ENCODE assay signal across 9 cellular contexts in genomic region chr6:52087498-52087999, GRCh38. TPM values are rescaled to one million over a fixed set of nuclear protein-coding genes. Genes with fewer than 3 reads are reported as not detected.
DNase-seq lines count a peak whose midpoint lies in the region; ATAC-seq and TF ChIP-seq lines count a peak whose summit lies in the region.
"Had no signal": no experiment of that assay in that cellular context is flagged by ENCODE, and none has a peak within 500 bp of the region (broad histone marks: within the 10 kb centered on the region; RNA-seq: fewer than 3 reads in every experiment).

Gene PKHD1 (minus strand): TSS chr6:52087613. CDS start chr6:52084933, 2,680 bp downstream.

- POLR2A ChIA-PET in PC-3 (lab: Charles Lee; ENCODE audit: unreplicated experiment), result no interaction called here

- no peaks in the 10 kb centered on the region for H3F3A ChIP-seq in PC-3 (ENCODE audit: low read length, unreplicated experiment)

- H3K27me3 Mint-ChIP-seq in activated naive CD8-positive, alpha-beta T cell treated with anti-CD3 and anti-CD28 coated beads, Interleukin-2, amount 50 U/mL, for 24 hours, result peaks cover 9% of the 10 kb centered on the region
- H3K27me3 Mint-ChIP-seq in activated naive CD8-positive, alpha-beta T cell treated with anti-CD3 and anti-CD28 coated beads for 36 hours, result peaks cover 16% of the 10 kb centered on the region

- peak within 1 kb of the TSS; percentile 38 for H3K27ac ChIP-seq in PC-3 (ENCODE audit: low read length)
- H3K27ac ChIP-seq in upper lobe of left lung, result no peak within 1 kb of the TSS

- 45% methylated on average over 7 of the region's 7 CpGs for WGBS in upper lobe of left lung, 2 donors

- H3K27me3 ChIP-seq in PC-3 (ENCODE audit: low read length), result no peaks in the 10 kb centered on the region
- no peaks in the 10 kb centered on the region for H3K27me3 ChIP-seq in upper lobe of left lung

- no peak within 1 kb of the TSS for H3K27ac Mint-ChIP-seq in activated naive CD8-positive, alpha-beta T cell treated with anti-CD3 and anti-CD28 coated beads, Interleukin-2, amount 50 U/mL, for 24 hours
- H3K27ac Mint-ChIP-seq in activated naive CD8-positive, alpha-beta T cell treated with anti-CD3 and anti-CD28 coated beads for 36 hours, result no peak within 1 kb of the TSS
- H3K27ac Mint-ChIP-seq: activated T-cell treated with anti-CD3 and anti-CD28 coated beads, Interleukin-2, amount 50 U/mL, for 72 hours had no signal

- peak within 1 kb of the TSS; percentile 78 for H3K4me2 ChIP-seq in PC-3 (ENCODE audit: low read length)

- H3K9me2 ChIP-seq in PC-3 (replicated peaks; ENCODE audit: low read length), result no peaks in the 10 kb centered on the region

- no peak for TF ChIP-seq EP300 in upper lobe of left lung (IDR thresholded peaks at IDR 0.05)

- no TSS peak for BruUV-seq in PC-3 (replicated peaks; lab: Mats Ljungman, UMichigan)

- H3K4me3 ChIP-seq in PC-3 (ENCODE audit: low read length) (peak within 1 kb of the TSS; percentile 56), upper lobe of left lung (peak within 1 kb of the TSS in 1 of 4 donors; percentile 4)

- no peaks in the 10 kb centered on the region for H3K36me3 ChIP-seq in PC-3 (ENCODE audit: low read depth, low read length)
- no peaks in the 10 kb centered on the region for H3K36me3 ChIP-seq in upper lobe of left lung

- no peaks in the 10 kb centered on the region for H3K9me3 Mint-ChIP-seq in activated naive CD8-positive, alpha-beta T cell treated with anti-CD3 and anti-CD28 coated beads, Interleukin-2, amount 50 U/mL, for 24 hours
- peaks cover 2% of the 10 kb centered on the region for H3K9me3 Mint-ChIP-seq in activated naive CD8-positive, alpha-beta T cell treated with anti-CD3 and anti-CD28 coated beads for 36 hours
- H3K9me3 Mint-ChIP-seq: activated T-cell treated with anti-CD3 and anti-CD28 coated beads, Interleukin-2, amount 50 U/mL, for 72 hours had no signal

- DNase-seq in activated naive CD8-positive, alpha-beta T cell treated with anti-CD3 and anti-CD28 coated beads, Interleukin-2, amount 50 U/mL, for 24 hours, result no peak
- DNase-seq in activated naive CD8-positive, alpha-beta T cell treated with anti-CD3 and anti-CD28 coated beads for 36 hours, result no peak
- peak; percentile 79 for DNase-seq in PC-3
- DNase-seq in glomerular visceral epithelial cell (ENCODE audit: extremely low spot score), result peak; percentile 82
- no peak for DNase-seq in upper lobe of left lung
- no peak for DNase-seq in medulla oblongata (ENCODE audit: extremely low spot score)
- DNase-seq in stimulated activated naive CD4-positive, alpha-beta T cell treated with Interleukin-2 at 50 U/mL for 16 hours (lab: John Stamatoyannopoulos, UW), result no peak
- DNase-seq: activated T-cell treated with anti-CD3 and anti-CD28 coated beads, Interleukin-2, amount 50 U/mL, for 72 hours had no signal

- ATAC-seq in activated naive CD8-positive, alpha-beta T cell treated with anti-CD3 and anti-CD28 coated beads, Interleukin-2, amount 50 U/mL, for 24 hours, result peak; percentile 90
- peak; percentile 45 for ATAC-seq in PC-3
- ATAC-seq in upper lobe of left lung (ENCODE audit: low FRiP score in 2 of 2), result peak; percentile 26 to 74
- ATAC-seq in GM18520 (IDR thresholded peaks at IDR 0.05; ENCODE audit: unreplicated experiment), result no peak

- no peaks in the 10 kb centered on the region for H4K20me1 ChIP-seq in PC-3 (ENCODE audit: low read length)

- peaks cover 5% of the 10 kb centered on the region for H3K4me1 Mint-ChIP-seq in activated naive CD8-positive, alpha-beta T cell treated with anti-CD3 and anti-CD28 coated beads, Interleukin-2, amount 50 U/mL, for 24 hours
- peaks cover 2% of the 10 kb centered on the region for H3K4me1 Mint-ChIP-seq in activated naive CD8-positive, alpha-beta T cell treated with anti-CD3 and anti-CD28 coated beads for 36 hours

- TF ChIP-seq POLR2A in upper lobe of left lung (IDR thresholded peaks at IDR 0.05), result no peak

- H3K36me3 Mint-ChIP-seq in activated naive CD8-positive, alpha-beta T cell treated with anti-CD3 and anti-CD28 coated beads, Interleukin-2, amount 50 U/mL, for 24 hours (ENCODE audit: low read depth), result no peaks in the 10 kb centered on the region
- H3K36me3 Mint-ChIP-seq in activated naive CD8-positive, alpha-beta T cell treated with anti-CD3 and anti-CD28 coated beads for 36 hours, result no peaks in the 10 kb centered on the region

- no peaks in the 10 kb centered on the region for H3K79me2 ChIP-seq in PC-3 (ENCODE audit: low read length)

- intact Hi-C loops in PC-3 (cut with micrococcal nuclease), result no loop called here

- no peak within 1 kb of the TSS for H3K4me3 Mint-ChIP-seq in activated naive CD8-positive, alpha-beta T cell treated with anti-CD3 and anti-CD28 coated beads, Interleukin-2, amount 50 U/mL, for 24 hours
- H3K4me3 Mint-ChIP-seq in activated naive CD8-positive, alpha-beta T cell treated with anti-CD3 and anti-CD28 coated beads for 36 hours, result no peak within 1 kb of the TSS
- H3K4me3 Mint-ChIP-seq: activated T-cell treated with anti-CD3 and anti-CD28 coated beads, Interleukin-2, amount 50 U/mL, for 72 hours had no signal

- H3K4me1 ChIP-seq in PC-3 (ENCODE audit: insufficient read depth, low read length) (peaks cover 18% of the 10 kb centered on the region), upper lobe of left lung (no peaks in the 10 kb centered on the region)

- H2AFZ ChIP-seq in PC-3 (ENCODE audit: low read length), result peak within 1 kb of the TSS; percentile 75

- TF ChIP-seq CTCF in PC-3 (conservative IDR thresholded peaks at IDR 0.05; ENCODE audit: low read depth, low read length) (peak; percentile 76), upper lobe of left lung (IDR thresholded peaks at IDR 0.05) (peak in 1 of 6 experiments; percentile 19)

- CTCF ChIA-PET in PC-3 (lab: Charles Lee), result no interaction called here

- 0 out of 2 replicates have a peak within 1 kb of the TSS, but pooled peaks have one; percentile 6 for H3K9ac ChIP-seq in PC-3 (ENCODE audit: low read length)

- H3K9me3 ChIP-seq in PC-3 (ENCODE audit: low read length) (no peaks in the 10 kb centered on the region), upper lobe of left lung (no peaks in the 10 kb centered on the region)

RNA-seq across cellular contexts. Expression of gene PKHD1, which starts in this region (rescaled TPM):
- not detected for total RNA-seq in activated naive CD8-positive, alpha-beta T cell treated with anti-CD3 and anti-CD28 coated beads for 36 hours
- 0.40 and 0.52 TPM in 2 replicates for total RNA-seq in PC-3 (2014; rRNA removed)
- 1 to 10 TPM in 1 of 6 donors, under 1 TPM in 5; 0.10 to 1.0 (median 0.34) TPM for total RNA-seq in upper lobe of left lung

Comparison
In these comparisons a context has a peak if more than half of its experiments do, and no peak if none do; other contexts are left out.
1. Peak in DNase-seq, ATAC-seq, H3K4me3 ChIP-seq, H3K27ac ChIP-seq, H3K9ac ChIP-seq and H3K4me2 ChIP-seq in PC-3; RNA of the gene not detected or under 1 TPM.